In the genomic region with DNA sequence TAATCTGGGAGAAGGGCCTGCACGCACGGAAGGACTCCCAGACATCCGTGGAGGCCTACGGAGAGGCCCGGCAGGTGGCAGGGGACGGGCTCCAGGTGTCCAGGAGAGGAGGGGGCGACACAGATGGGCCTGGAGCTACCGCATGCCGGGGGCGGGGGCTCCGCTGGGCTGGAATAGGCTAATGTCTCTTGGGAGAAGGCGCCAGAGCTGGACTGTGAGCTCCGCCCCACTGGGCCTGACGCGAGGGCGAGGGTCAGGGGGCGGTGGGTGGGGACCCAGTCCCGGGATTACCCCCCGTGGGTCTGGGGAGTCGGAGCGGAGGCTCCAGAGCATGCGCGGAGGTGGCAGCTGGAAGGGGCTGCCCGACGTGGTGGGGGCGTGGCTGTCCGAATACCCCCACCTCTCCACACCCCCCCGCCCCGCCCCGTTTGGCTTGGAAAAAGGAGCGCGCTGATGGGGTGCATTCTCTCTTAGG, we compare ENCODE assay signal across 1 cellular context.
TF ChIP-seq lines count a peak whose summit lies in the region.

No MANE protein-coding gene starts in this region.

TF ChIP-seq in H1, 55 proteins besides CTCF, POLR2A, EP300 and RAD21:
- peak in 1 of 2 experiments; percentile 44; a peak in 1 of 4 replicates for TF ChIP-seq SIN3A (conservative IDR thresholded peaks at IDR 0.05 in 1 of 2, IDR thresholded peaks at IDR 0.05 in 1 of 2; ENCODE audit: low read depth in 1 of 2, low read length in 2 of 2)
- peak; percentile 49; the same call in 1 of the 2 replicates for TF ChIP-seq NRF1 (IDR thresholded peaks at IDR 0.05; ENCODE audit: low read depth, low read length)
- no peak for TF ChIP-seq PHF8 (conservative IDR thresholded peaks at IDR 0.05; ENCODE audit: low read depth, low read length)
- peak; percentile 40 for TF ChIP-seq ASH2L (IDR thresholded peaks at IDR 0.05; ENCODE audit: low read length)
- TF ChIP-seq SAP30 (IDR thresholded peaks at IDR 0.05; ENCODE audit: insufficient read depth, insufficient replicate concordance, low read length) = peak; percentile 16
